Comparison of ENCODE assay signal across 8 cellular contexts in genomic region chr19:36013280-36014028, GRCh38. TPM values are rescaled to one million over a fixed set of nuclear protein-coding genes. Genes with fewer than 3 reads are reported as not detected.
DNase-seq lines count a peak whose midpoint lies in the region; ATAC-seq, FAIRE-seq and TF ChIP-seq lines count a peak whose summit lies in the region.

No MANE protein-coding gene starts in this region.

- CTCF ChIA-PET in T-cell (lab: Charles Lee): interaction anchor here (0.6 to 1.2 kb wide), 8 partner anchors 18 to 724 kb away, joined by 3 to 7 read pairs (median 5); partner anchors contain the start of gene THAP8 (in 1 of the 2)

- peak overlapping the region; percentile 95 for H3K4me3 ChIP-seq in fibroblast of pulmonary artery (replicated peaks; ENCODE audit: low read depth, low read length)
- peak overlapping the region; percentile 81 for H3K4me3 ChIP-seq in skeletal muscle cell (ENCODE audit: low read depth, low read length)

- H3K27me3 Mint-ChIP-seq in T-cell: no peaks in the 10 kb centered on the region

- H3K4me3 Mint-ChIP-seq in T-cell: peak overlapping the region; percentile 95 to 97 (median 96)

- ATAC-seq in T-cell (replicated peaks in 1 of 4): no peak
- no peak for ATAC-seq in GM19023 (IDR thresholded peaks at IDR 0.05; ENCODE audit: unreplicated experiment)

- peak; percentile 33 for FAIRE-seq in GM12891 (lab: Jason Lieb, UNC)

- peaks cover 5% of the 10 kb centered on the region for H3K36me3 Mint-ChIP-seq in T-cell

- no peak for TF ChIP-seq POLR2A in GM12891 (IDR thresholded peaks at IDR 0.05; ENCODE audit: low read depth, low read length)

- POLR2A ChIA-PET in T-cell (lab: Charles Lee): interaction anchor here in 1 of 2 donors (1.0 kb wide), 2 partner anchors 22 to 40 kb away, joined by 3 to 4 read pairs; partner anchors contain the start of gene THAP8

- DNase-seq in GM12891 (ENCODE audit: insufficient read length, low spot score): no peak
- DNase-seq in T-cell: peak in 1 of 34 experiments; percentile 7
- DNase-seq in fibroblast of pulmonary artery (ENCODE audit: low read depth): no peak
- no peak for DNase-seq in skeletal muscle cell (ENCODE audit: low read depth)
- no peak for DNase-seq in NCI-H774 (lab: John Stamatoyannopoulos, UW)
- DNase-seq in NCI-H146 treated with DMSO at 0.1 percent for 48 hours (lab: John Stamatoyannopoulos, UW; ENCODE audit: unreplicated experiment): no peak
- no peak for DNase-seq in stimulated activated naive CD4-positive, alpha-beta T cell (lab: John Stamatoyannopoulos, UW)

- peaks cover 45 to 53% (median 52%) of the 10 kb centered on the region in 3 donors for H3K4me1 Mint-ChIP-seq in T-cell

- TF ChIP-seq CTCF in fibroblast of pulmonary artery (IDR thresholded peaks at IDR 0.05; ENCODE audit: low read length, missing control alignments): no peak

- H3K9me3 Mint-ChIP-seq in T-cell: no peaks in the 10 kb centered on the region

- H3K27ac Mint-ChIP-seq in T-cell: peak overlapping the region; percentile 96

TF ChIP-seq in GM12891, 5 proteins besides CTCF, POLR2A, EP300 and RAD21:
- 0 out of 2 replicates have a peak, but pooled peaks have one; percentile 6 for TF ChIP-seq TAF1 (IDR thresholded peaks at IDR 0.05; ENCODE audit: low read depth, low read length)
- no peak for TF ChIP-seq PAX5 (IDR thresholded peaks at IDR 0.05; ENCODE audit: insufficient read depth, low read length, severe bottlenecking)
- TF ChIP-seq POLR2AphosphoS5 (IDR thresholded peaks at IDR 0.05; ENCODE audit: low read depth, low read length): no peak
- TF ChIP-seq POU2F2 (IDR thresholded peaks at IDR 0.05; ENCODE audit: low read depth, low read length): peak; percentile 22; the same call in 1 of the 2 replicates
- no peak for TF ChIP-seq SPI1 (IDR thresholded peaks at IDR 0.05; ENCODE audit: low read depth, low read length)

RNA-seq across cellular contexts. Expression of gene ALKBH6, which starts 0.6 kb away (rescaled TPM):
- 32.2 TPM for polyA plus RNA-seq in GM12891 (2012; ENCODE audit: low read depth, missing spikeins)
- 10 to 100 TPM; 42.6 to 61.4 (median 51.2) TPM for total RNA-seq in T-cell

RNA-seq across cellular contexts. Expression of gene SYNE4, which starts 4.8 kb away (rescaled TPM):
- 0.80 TPM for polyA plus RNA-seq in GM12891 (2012; ENCODE audit: low read depth, missing spikeins)
- 1 to 10 TPM; 3.2 to 4.4 (median 3.7) TPM for total RNA-seq in T-cell

RNA-seq across cellular contexts. Expression of gene SDHAF1, which starts 18.5 kb away (rescaled TPM):
- 16.2 TPM for polyA plus RNA-seq in GM12891 (2012; ENCODE audit: low read depth, missing spikeins)
- 10 to 100 TPM; 10.2 to 30.5 (median 27.3) TPM for total RNA-seq in T-cell

RNA-seq across cellular contexts. Expression of gene CLIP3, which starts 19.2 kb away (rescaled TPM):
- polyA plus RNA-seq in GM12891 (2012; ENCODE audit: low read depth, missing spikeins): 2.0 TPM
- 1 to 10 TPM; 1.4 to 6.2 (median 2.6) TPM for total RNA-seq in T-cell

RNA-seq across cellular contexts. Expression of gene THAP8, which starts 40.6 kb away (rescaled TPM):
- 2.5 TPM for polyA plus RNA-seq in GM12891 (2012; ENCODE audit: low read depth, missing spikeins)
- total RNA-seq in T-cell: 1 to 10 TPM; 2.6 to 8.0 (median 4.7) TPM
